In genomic region chr11:134158023-134158422, GRCh38 we compare ENCODE assay signal across 27 cellular contexts.
"Had no signal": no experiment of that assay in that cellular context is flagged by ENCODE, and none has a peak within 500 bp of the region (broad histone marks: within the 10 kb centered on the region; RNA-seq: fewer than 3 reads in every experiment).

No MANE protein-coding gene starts in this region.

- H3K36me3 ChIP-seq: uterus had no signal

- H3K9me3 ChIP-seq: left lung, lower lobe of right lung, prostate gland, suprapubic skin, thoracic aorta, tibial artery, uterus had no signal

- H3K27me3 Mint-ChIP-seq: naive thymus-derived CD8-positive, alpha-beta T cell; stimulated activated naive CD8-positive, alpha-beta T cell treated with anti-CD3 and anti-CD28 coated beads, Interleukin-15, Interleukin-2, amounts not matched to agents 100 ng/mL and 50 ng/mL, for 24 hours had no signal

- DNase-seq: hippocampal formation; kidney; left colon; left lung; lower lobe of right lung; mammary epithelial cell; mesenchymal stem cell; naive thymus-derived CD8-positive, alpha-beta T cell; nucleus accumbens; retina; right cardiac atrium; stimulated activated CD4-positive, alpha-beta T cell treated with anti-CD3 and anti-CD28 coated beads, Interleukin-12 subunit alpha, Interleukin-12 subunit beta, amount 100 ng/mL, for 4 hours; stimulated activated CD4-positive, alpha-beta T cell treated with anti-CD3 and anti-CD28 coated beads, Interleukin-15, amount 100 ng/mL, for 24 hours; stimulated activated CD4-positive, alpha-beta T cell treated with anti-CD3 and anti-CD28 coated beads, Interleukin-2, amount 100 ng/mL, for 24 hours; stimulated activated CD4-positive, alpha-beta T cell treated with anti-CD3 and anti-CD28 coated beads, Interleukin-4, amount 100 ng/mL, for 1 hour; stimulated activated naive CD4-positive, alpha-beta T cell; tibial artery; uterus had no signal

- H3K27ac ChIP-seq: left lung, lower lobe of right lung, parathyroid adenoma, prostate gland, skin epidermis, suprapubic skin, thoracic aorta, tibial artery, uterus had no signal

- ATAC-seq: left lung; lower lobe of right lung; naive thymus-derived CD8-positive, alpha-beta T cell; right cardiac atrium; sciatic nerve had no signal

- H3K4me1 ChIP-seq: left lung, lower lobe of right lung, parathyroid adenoma, prostate gland, tibial artery, uterus had no signal

- H3K27ac Mint-ChIP-seq: naive thymus-derived CD8-positive, alpha-beta T cell; nephron; stimulated activated naive CD8-positive, alpha-beta T cell treated with anti-CD3 and anti-CD28 coated beads, Interleukin-15, Interleukin-2, amounts not matched to agents 100 ng/mL and 50 ng/mL, for 24 hours had no signal

- H3K9ac ChIP-seq: parathyroid adenoma had no signal

- H3K79me2 ChIP-seq: parathyroid adenoma had no signal

- H3K4me3 Mint-ChIP-seq: naive thymus-derived CD8-positive, alpha-beta T cell; nephron; neural crest cell; stimulated activated naive CD8-positive, alpha-beta T cell treated with anti-CD3 and anti-CD28 coated beads, Interleukin-15, Interleukin-2, amounts not matched to agents 100 ng/mL and 50 ng/mL, for 24 hours had no signal

- H3K4me1 Mint-ChIP-seq: nephron, neural crest cell had no signal

- H3K9me3 Mint-ChIP-seq: naive thymus-derived CD8-positive, alpha-beta T cell; stimulated activated naive CD8-positive, alpha-beta T cell treated with anti-CD3 and anti-CD28 coated beads, Interleukin-15, Interleukin-2, amounts not matched to agents 100 ng/mL and 50 ng/mL, for 24 hours had no signal

- H3K27me3 ChIP-seq: left lung, suprapubic skin, tibial artery, uterus had no signal

- H3K4me3 ChIP-seq: left lung, lower lobe of right lung, prostate gland, skin epidermis, suprapubic skin, thoracic aorta, tibial artery, uterus had no signal

- FAIRE-seq: kidney had no signal

- H2AFZ ChIP-seq: parathyroid adenoma had no signal
